12 cellular contexts compared by ENCODE assay signal in genomic region chr2:238929242-238930081, GRCh38.
DNase-seq lines count a peak whose midpoint lies in the region; ATAC-seq and TF ChIP-seq lines count a peak whose summit lies in the region.
"Had no signal": no experiment of that assay in that cellular context is flagged by ENCODE, and none has a peak within 500 bp of the region (broad histone marks: within the 10 kb centered on the region; RNA-seq: fewer than 3 reads in every experiment).

No MANE protein-coding gene starts in this region.

- H3K4me3 ChIP-seq in gastroesophageal sphincter (no peak overlapping the region), vagina (no peak overlapping the region)

- TF ChIP-seq POLR2A in gastroesophageal sphincter (IDR thresholded peaks at IDR 0.05) (no peak), vagina (IDR thresholded peaks at IDR 0.05) (no peak)

- DNase-seq in activated effector memory CD4-positive, alpha-beta T cell treated with anti-CD3 and anti-CD28 coated beads, Interleukin-2, amount 50 U/mL, for 16 hours = peak; percentile 39
- DNase-seq in activated effector memory CD4-positive, alpha-beta T cell treated with Interleukin-2 at 50 U/mL for 16 hours = no peak
- DNase-seq in omental fat pad (ENCODE audit: low spot score) (no peak), vagina (ENCODE audit: extremely low spot score in 2 of 2) (peak in 1 of 2 donors; percentile 91), T-helper 2 cell (no peak)
- DNase-seq: NCI-H774, T-helper 9 cell had no signal

- intact Hi-C loops in vagina (cut with DNase I) = no loop called here

- H3K36me3 ChIP-seq in gastroesophageal sphincter = no peaks in the 10 kb centered on the region
- no peaks in the 10 kb centered on the region for H3K36me3 ChIP-seq in vagina

- peaks cover 0 to 9% (median 8%) of the 10 kb centered on the region in 3 donors for H3K4me1 ChIP-seq in gastroesophageal sphincter
- peaks cover 25% of the 10 kb centered on the region for H3K4me1 ChIP-seq in vagina
- H3K4me1 ChIP-seq: parathyroid adenoma had no signal

- H3K27ac ChIP-seq in gastroesophageal sphincter (peak overlapping the region in 3 of 4 donors; percentile 60 to 69 (median 61)), vagina (peak overlapping the region; percentile 78)
- H3K27ac ChIP-seq: parathyroid adenoma had no signal

- no peak for TF ChIP-seq EP300 in gastroesophageal sphincter (IDR thresholded peaks at IDR 0.05)

- peaks cover 0 to 19% (median 0%) of the 10 kb centered on the region in 3 donors for H3K9me3 ChIP-seq in gastroesophageal sphincter
- no peaks in the 10 kb centered on the region for H3K9me3 ChIP-seq in vagina

- TF ChIP-seq CTCF in gastroesophageal sphincter (IDR thresholded peaks at IDR 0.05) (no peak), omental fat pad (IDR thresholded peaks at IDR 0.05) (no peak), vagina (IDR thresholded peaks at IDR 0.05) (no peak)

- WGBS in gastroesophageal sphincter (ENCODE audit: low coverage in 1 of 2), 2 donors = 45 to 71% methylated on average over 4 to 8 of the region's 12 CpGs

- ATAC-seq in gastroesophageal sphincter = peak; percentile 83
- ATAC-seq in omental fat pad (ENCODE audit: low FRiP score) = peak; percentile 22
- no peak for ATAC-seq in HG03139 (IDR thresholded peaks at IDR 0.05; ENCODE audit: unreplicated experiment)
- no peak for ATAC-seq in HG02678 (IDR thresholded peaks at IDR 0.05; ENCODE audit: unreplicated experiment)
- ATAC-seq: HCT116 had no signal

- peaks cover 28% of the 10 kb centered on the region for H3K27me3 ChIP-seq in gastroesophageal sphincter
- no peaks in the 10 kb centered on the region for H3K27me3 ChIP-seq in vagina

Comparison
In these comparisons a context has a peak if more than half of its experiments do, and no peak if none do; other contexts are left out.
1. ATAC-seq: peak in gastroesophageal sphincter (single experiment) and omental fat pad (single experiment); none in HG03139 (single experiment) and HG02678 (single experiment).